In the genomic region with DNA sequence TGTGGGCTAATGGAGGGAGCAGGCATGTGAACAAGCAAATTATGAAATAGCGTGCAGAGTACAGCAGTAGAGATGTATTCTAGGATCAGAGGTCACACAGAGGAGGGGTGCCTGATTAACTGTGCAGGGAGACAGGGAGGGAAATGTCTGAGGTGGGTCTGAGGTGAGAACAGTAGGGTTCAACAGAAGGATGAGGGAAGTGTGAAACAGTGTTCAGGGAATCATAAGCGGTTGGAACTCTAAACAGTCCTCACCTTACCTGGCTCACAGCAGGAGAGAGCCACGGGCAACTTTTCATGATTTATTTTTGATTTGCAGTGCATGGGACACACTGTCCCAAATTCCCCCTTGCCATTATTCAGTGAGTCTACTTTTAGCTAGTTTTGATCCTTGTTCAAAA, we compare ENCODE assay signal across 22 cellular contexts.
DNase-seq lines count a peak whose midpoint lies in the region; ATAC-seq and TF ChIP-seq lines count a peak whose summit lies in the region.
"Had no signal": no experiment of that assay in that cellular context is flagged by ENCODE, and none has a peak within 500 bp of the region (broad histone marks: within the 10 kb centered on the region; RNA-seq: fewer than 3 reads in every experiment).

No MANE protein-coding gene starts in this region.

- peaks cover 67% of the 10 kb centered on the region for H3K79me2 ChIP-seq in GM23338 (replicated peaks; ENCODE audit: insufficient read depth)

- H3K9me3 ChIP-seq in HUES6 (ENCODE audit: control insufficient read depth, insufficient read depth, low read depth, low read length) (no peaks in the 10 kb centered on the region), endodermal cell (ENCODE audit: control insufficient read depth, low read length) (no peaks in the 10 kb centered on the region), gastrocnemius medialis (no peaks in the 10 kb centered on the region), lower lobe of right lung (no peaks in the 10 kb centered on the region)
- H3K9me3 ChIP-seq: BE2C had no signal

- peak overlapping the region; percentile 87 for H3K27ac ChIP-seq in GM23338 (ENCODE audit: low read depth)
- H3K27ac ChIP-seq in HUES6 (ENCODE audit: low read depth, low read length) = peak overlapping the region; percentile 88
- H3K27ac ChIP-seq in endodermal cell (ENCODE audit: low read depth, low read length) = no peak overlapping the region
- peak overlapping the region in 3 of 4 donors; percentile 2 to 73 (median 49) for H3K27ac ChIP-seq in gastrocnemius medialis
- H3K27ac ChIP-seq in lower lobe of right lung = no peak overlapping the region
- H3K27ac ChIP-seq: GM23248, RWPE1 had no signal

- H3K36me3 Mint-ChIP-seq in GM23338 (ENCODE audit: low read depth) = peaks cover 98% of the 10 kb centered on the region
- H3K36me3 Mint-ChIP-seq in endodermal cell (ENCODE audit: low read depth) = peaks cover 40% of the 10 kb centered on the region
- no peaks in the 10 kb centered on the region for H3K36me3 Mint-ChIP-seq in effector memory CD8-positive, alpha-beta T cell (ENCODE audit: insufficient read depth)

- no peak for DNase-seq in GM23338 (ENCODE audit: low spot score)
- DNase-seq in endodermal cell = peak; percentile 53
- DNase-seq in gastrocnemius medialis = no peak
- no peak for DNase-seq in effector memory CD8-positive, alpha-beta T cell
- DNase-seq in lower lobe of right lung = no peak
- DNase-seq: BE2C, Calu3, GM23248, HCEC 1CT, Karpas-422, NCI-H1092, NCI-H1417 treated with DMSO at 0.1 percent for 48 hours, NCI-H1694 treated with DMSO at 0.1 percent for 48 hours, NCI-H2081, NCI-H2171, NCI-H226, NCI-H510A, SHP77 had no signal

- no peak overlapping the region for H3K4me3 ChIP-seq in GM23338
- no peak overlapping the region; the same call in 1 of the 2 replicates for H3K4me3 ChIP-seq in HUES6 (ENCODE audit: low read depth, low read length)
- H3K4me3 ChIP-seq in endodermal cell (ENCODE audit: low read length) = no peak overlapping the region
- no peak overlapping the region for H3K4me3 ChIP-seq in gastrocnemius medialis
- no peak overlapping the region for H3K4me3 ChIP-seq in lower lobe of right lung
- H3K4me3 ChIP-seq: GM23248 had no signal

- H3K36me3 ChIP-seq in GM23338 (ENCODE audit: insufficient read depth) (peaks cover 31% of the 10 kb centered on the region; the same call in 1 of the 2 replicates), HUES6 (ENCODE audit: control insufficient read depth, insufficient read depth, low read length) (peaks cover 74% of the 10 kb centered on the region), endodermal cell (ENCODE audit: control insufficient read depth, insufficient read depth, low read length) (peaks cover 59% of the 10 kb centered on the region), gastrocnemius medialis (no peaks in the 10 kb centered on the region), lower lobe of right lung (no peaks in the 10 kb centered on the region)
- H3K36me3 ChIP-seq: BE2C had no signal

- H3K9me2 ChIP-seq in GM23338 (ENCODE audit: insufficient read depth) = no peaks in the 10 kb centered on the region

- 0 out of 2 replicates have a peak, but pooled peaks cover 10% of the 10 kb centered on the region for H3F3A ChIP-seq in GM23338 (replicated peaks; ENCODE audit: low read depth)

- H3K9ac ChIP-seq in HUES6 (ENCODE audit: low read length) (peak overlapping the region; percentile 76), endodermal cell (ENCODE audit: extremely low read depth, low read length, poor library complexity, severe bottlenecking) (no peak overlapping the region)
- H3K9ac ChIP-seq: GM23248 had no signal

- H3K27ac Mint-ChIP-seq in GM23338 (peak overlapping the region; percentile 67), endodermal cell (peak overlapping the region; percentile 14)
- no peak overlapping the region for H3K27ac Mint-ChIP-seq in effector memory CD8-positive, alpha-beta T cell

- H3K4me2 ChIP-seq in GM23338 = no peak overlapping the region

- in situ Hi-C loops in gastrocnemius medialis (cut with MboI; ENCODE audit: low sequenced_read_pairs in 4 of 4) = no loop called here

- TF ChIP-seq POLR2A in gastrocnemius medialis (IDR thresholded peaks at IDR 0.05) = no peak

- H3K27me3 Mint-ChIP-seq in GM23338 (ENCODE audit: insufficient read depth, low read depth, poor library complexity) = peaks cover 12% of the 10 kb centered on the region
- no peaks in the 10 kb centered on the region for H3K27me3 Mint-ChIP-seq in endodermal cell (ENCODE audit: insufficient read depth)
- peaks cover 40 to 51% of the 10 kb centered on the region in 2 donors for H3K27me3 Mint-ChIP-seq in effector memory CD8-positive, alpha-beta T cell

- H3K4me1 ChIP-seq in GM23338 (ENCODE audit: insufficient read depth) = peaks cover 55% of the 10 kb centered on the region
- peaks cover 54% of the 10 kb centered on the region for H3K4me1 ChIP-seq in HUES6 (ENCODE audit: control insufficient read depth, insufficient read depth, low read length)
- peaks cover 11% of the 10 kb centered on the region for H3K4me1 ChIP-seq in endodermal cell (ENCODE audit: control insufficient read depth, insufficient read depth, low read length)
- H3K4me1 ChIP-seq in gastrocnemius medialis = peaks cover 0 to 10% of the 10 kb centered on the region in 2 donors
- peaks cover 12% of the 10 kb centered on the region for H3K4me1 ChIP-seq in lower lobe of right lung
- H3K4me1 ChIP-seq: BE2C had no signal

- H3K4me1 Mint-ChIP-seq in GM23338 (peaks cover 84% of the 10 kb centered on the region), endodermal cell (peaks cover 38% of the 10 kb centered on the region)
- H3K4me1 Mint-ChIP-seq in effector memory CD8-positive, alpha-beta T cell (ENCODE audit: low read depth in 2 of 2) = no peaks in the 10 kb centered on the region

- 90 to 95% methylated on average over 3 of the region's 3 CpGs for WGBS in endodermal cell (ENCODE audit: insufficient coverage in 1 of 2, insufficient read length in 1 of 2), 2 experiments

- H3K27me3 ChIP-seq in GM23338 (ENCODE audit: insufficient read depth) (no peaks in the 10 kb centered on the region), HUES6 (ENCODE audit: control insufficient read depth, insufficient read depth, low read length) (no peaks in the 10 kb centered on the region), endodermal cell (ENCODE audit: control insufficient read depth, insufficient read depth, low read length, poor library complexity, severe bottlenecking) (no peaks in the 10 kb centered on the region), gastrocnemius medialis (no peaks in the 10 kb centered on the region), lower lobe of right lung (ENCODE audit: low read depth) (no peaks in the 10 kb centered on the region)
- H3K27me3 ChIP-seq: BE2C had no signal

- TF ChIP-seq CTCF in GM23338 (conservative IDR thresholded peaks at IDR 0.05; ENCODE audit: low read depth in 2 of 2) (no peak), endodermal cell (conservative IDR thresholded peaks at IDR 0.05) (no peak), gastrocnemius medialis (IDR thresholded peaks at IDR 0.05 in 4 of 5, conservative IDR thresholded peaks at IDR 0.05 in 1 of 5) (no peak), lower lobe of right lung (IDR thresholded peaks at IDR 0.05) (no peak)

- ATAC-seq in GM23338 (no peak), gastrocnemius medialis (no peak), lower lobe of right lung (no peak), GM18907 (IDR thresholded peaks at IDR 0.05; ENCODE audit: unreplicated experiment) (no peak)
- no peak for ATAC-seq in effector memory CD8-positive, alpha-beta T cell (replicated peaks)
- ATAC-seq: Panc1 had no signal

- H2AFZ ChIP-seq in GM23338 = no peak overlapping the region
- H2AFZ ChIP-seq: GM23248 had no signal

- H4K20me1 ChIP-seq in GM23338 (replicated peaks; ENCODE audit: insufficient read depth) = no peaks in the 10 kb centered on the region

- H3K4me3 Mint-ChIP-seq in GM23338 (peak overlapping the region; percentile 9; the same call in 1 of the 3 replicates), endodermal cell (no peak overlapping the region)
- no peak overlapping the region for H3K4me3 Mint-ChIP-seq in effector memory CD8-positive, alpha-beta T cell

- intact Hi-C loops in gastrocnemius medialis (cut with DNase I; ENCODE audit: low total_unique reads) = loop anchor here (5.0 kb wide), 1 partner anchor 75 kb away; no protein-coding TSS in a partner anchor
- intact Hi-C loops in lower lobe of right lung (cut with DNase I) = no loop called here

- peaks cover 4% of the 10 kb centered on the region; the same call in 1 of the 3 replicates for H3K9me3 Mint-ChIP-seq in GM23338
- H3K9me3 Mint-ChIP-seq in endodermal cell = no peaks in the 10 kb centered on the region
- no peaks in the 10 kb centered on the region for H3K9me3 Mint-ChIP-seq in effector memory CD8-positive, alpha-beta T cell

TF ChIP-seq in GM23338, 12 proteins besides CTCF, POLR2A, EP300 and RAD21 (continues in another document):
- TF ChIP-seq, protein P1, sequence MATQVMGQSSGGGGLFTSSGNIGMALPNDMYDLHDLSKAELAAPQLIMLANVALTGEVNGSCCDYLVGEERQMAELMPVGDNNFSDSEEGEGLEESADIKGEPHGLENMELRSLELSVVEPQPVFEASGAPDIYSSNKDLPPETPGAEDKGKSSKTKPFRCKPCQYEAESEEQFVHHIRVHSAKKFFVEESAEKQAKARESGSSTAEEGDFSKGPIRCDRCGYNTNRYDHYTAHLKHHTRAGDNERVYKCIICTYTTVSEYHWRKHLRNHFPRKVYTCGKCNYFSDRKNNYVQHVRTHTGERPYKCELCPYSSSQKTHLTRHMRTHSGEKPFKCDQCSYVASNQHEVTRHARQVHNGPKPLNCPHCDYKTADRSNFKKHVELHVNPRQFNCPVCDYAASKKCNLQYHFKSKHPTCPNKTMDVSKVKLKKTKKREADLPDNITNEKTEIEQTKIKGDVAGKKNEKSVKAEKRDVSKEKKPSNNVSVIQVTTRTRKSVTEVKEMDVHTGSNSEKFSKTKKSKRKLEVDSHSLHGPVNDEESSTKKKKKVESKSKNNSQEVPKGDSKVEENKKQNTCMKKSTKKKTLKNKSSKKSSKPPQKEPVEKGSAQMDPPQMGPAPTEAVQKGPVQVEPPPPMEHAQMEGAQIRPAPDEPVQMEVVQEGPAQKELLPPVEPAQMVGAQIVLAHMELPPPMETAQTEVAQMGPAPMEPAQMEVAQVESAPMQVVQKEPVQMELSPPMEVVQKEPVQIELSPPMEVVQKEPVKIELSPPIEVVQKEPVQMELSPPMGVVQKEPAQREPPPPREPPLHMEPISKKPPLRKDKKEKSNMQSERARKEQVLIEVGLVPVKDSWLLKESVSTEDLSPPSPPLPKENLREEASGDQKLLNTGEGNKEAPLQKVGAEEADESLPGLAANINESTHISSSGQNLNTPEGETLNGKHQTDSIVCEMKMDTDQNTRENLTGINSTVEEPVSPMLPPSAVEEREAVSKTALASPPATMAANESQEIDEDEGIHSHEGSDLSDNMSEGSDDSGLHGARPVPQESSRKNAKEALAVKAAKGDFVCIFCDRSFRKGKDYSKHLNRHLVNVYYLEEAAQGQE (IDR thresholded peaks at IDR 0.05; ENCODE audit: unreplicated experiment) = no peak

Comparison
In these comparisons a context has a peak if more than half of its experiments do, and no peak if none do; other contexts are left out.
1. H3K27ac ChIP-seq: peak in GM23338 (single experiment), HUES6 (single experiment) and gastrocnemius medialis (3 of 4); none in endodermal cell (single experiment) and lower lobe of right lung (single experiment).
2. H3K27ac Mint-ChIP-seq: peak in GM23338 (single experiment) and endodermal cell (single experiment); none in effector memory CD8-positive, alpha-beta T cell (0 of 2).